In genomic region chr9:136867917-136868316, GRCh38 we compare ENCODE assay signal across 18 cellular contexts. TPM values are rescaled to one million over a fixed set of nuclear protein-coding genes. Genes with fewer than 3 reads are reported as not detected.
A peak's percentile ranks its signal among the peaks of the same experiment; 100 is the strongest.
DNase-seq lines count a peak whose midpoint lies in the region; ATAC-seq, FAIRE-seq and TF ChIP-seq lines count a peak whose summit lies in the region.
"Had no signal": no experiment of that assay in that cellular context is flagged by ENCODE, and none has a peak within 500 bp of the region (broad histone marks: within the 10 kb centered on the region; RNA-seq: fewer than 3 reads in every experiment).

No MANE protein-coding gene starts in this region.

- POLR2A ChIA-PET in activated CD4-positive, alpha-beta T cell treated with anti-CD3 and anti-CD28 coated beads, Interleukin-2, amount 10 ng/mL, durations not matched to agents 7 days and 5 days (lab: Charles Lee) = no interaction called here
- POLR2A ChIA-PET in GM12878 (lab: Charles Lee) = interaction anchor here (1.5 kb wide), 1 partner anchor 14 kb away, joined by 5 read pairs; no protein-coding TSS in a partner anchor

- no peak for TF ChIP-seq POLR2A in GM12878 (IDR thresholded peaks at IDR 0.05; ENCODE audit: low read depth, low read length)

- H3K27me3 ChIP-seq in GM12878 (replicated peaks in 1 of 2; ENCODE audit: control insufficient read depth in 2 of 2, insufficient read depth in 2 of 2, low read length in 1 of 2) = no peaks in the 10 kb centered on the region

- intact Hi-C loops in GM12878 (cut with micrococcal nuclease; ENCODE audit: unreplicated experiment) = no loop called here

- H3K4me1 Mint-ChIP-seq in activated CD4-positive, alpha-beta T cell treated with anti-CD3 and anti-CD28 coated beads, Interleukin-2, amount 10 ng/mL, durations not matched to agents 7 days and 5 days = peaks cover 19% of the 10 kb centered on the region
- H3K4me1 Mint-ChIP-seq in IgD-negative memory B cell (peaks cover 0 to 9% (median 8%) of the 10 kb centered on the region in 3 donors), neural crest cell (peaks cover 8% of the 10 kb centered on the region)

- H3K27me3 Mint-ChIP-seq in activated CD4-positive, alpha-beta T cell treated with anti-CD3 and anti-CD28 coated beads, Interleukin-2, amount 10 ng/mL, durations not matched to agents 7 days and 5 days = no peaks in the 10 kb centered on the region
- no peaks in the 10 kb centered on the region for H3K27me3 Mint-ChIP-seq in IgD-negative memory B cell
- no peaks in the 10 kb centered on the region for H3K27me3 Mint-ChIP-seq in neural crest cell (ENCODE audit: low read depth)

- WGBS in GM12878 (ENCODE audit: insufficient coverage, insufficient replicate concordance, low lambda C conversion rate, missing lambda C conversion rate) = 98% methylated on average over 18 of the region's 18 CpGs

- H3K4me2 ChIP-seq in GM12878 (ENCODE audit: control insufficient read depth, insufficient read depth) = no peak overlapping the region

- TF ChIP-seq RAD21 in GM12878 (IDR thresholded peaks at IDR 0.05; ENCODE audit: insufficient read depth, low read depth, low read length) = no peak

- in situ Hi-C loops in GM12878 (cut with MboI) = no loop called here

- peaks cover 24% of the 10 kb centered on the region for H3K79me2 ChIP-seq in GM12878 (ENCODE audit: control insufficient read depth, insufficient read depth, low read length)

- RAD21 ChIA-PET in GM12878 (lab: Charles Lee; ENCODE audit: unreplicated experiment) = no interaction called here

- H2AFZ ChIP-seq in GM12878 (ENCODE audit: control insufficient read depth, low read depth, low read length) = no peak overlapping the region
- H2AFZ ChIP-seq: PC-9 had no signal

- H3K9ac ChIP-seq in GM12878 (ENCODE audit: control insufficient read depth, insufficient read depth, low read length) = no peak overlapping the region

- TF ChIP-seq EP300 in GM12878 (IDR thresholded peaks at IDR 0.05; ENCODE audit: borderline replicate concordance in 1 of 2, control insufficient read depth in 1 of 2, low read depth in 2 of 2, low read length in 2 of 2) = no peak

- peaks cover 5% of the 10 kb centered on the region for H3K4me1 ChIP-seq in GM12878 (ENCODE audit: control insufficient read depth, insufficient read depth, low read length)

- H3K36me3 ChIP-seq in GM12878 (ENCODE audit: control insufficient read depth in 2 of 2, insufficient read depth in 2 of 2, low read length in 1 of 2) = peaks cover 3% of the 10 kb centered on the region in 2 experiments; a peak in 3 of 4 replicates

- H4K20me1 ChIP-seq in GM12878 (ENCODE audit: control insufficient read depth, insufficient read depth) = no peaks in the 10 kb centered on the region

- SMC1A ChIA-PET in GM12878 (lab: Charles Lee; ENCODE audit: uncharacterized antibody, unreplicated experiment) = interaction anchor here (1.8 kb wide), 1 partner anchor 14 kb away, joined by 9 read pairs; no protein-coding TSS in a partner anchor

- H3K9me3 ChIP-seq in GM12878 (replicated peaks; ENCODE audit: control insufficient read depth, insufficient read depth, low read length) = peaks cover 5% of the 10 kb centered on the region; the same call in 1 of the 3 replicates

- ATAC-seq in GM12878 = no peak
- no peak for ATAC-seq in HG02981 (IDR thresholded peaks at IDR 0.05; ENCODE audit: unreplicated experiment)
- ATAC-seq: A549, left colon had no signal

- CTCF ChIA-PET in activated CD4-positive, alpha-beta T cell treated with anti-CD3 and anti-CD28 coated beads, Interleukin-2, amount 10 ng/mL, durations not matched to agents 7 days and 5 days (lab: Charles Lee) = interaction anchor here (0.6 kb wide), 1 partner anchor 25 kb away, joined by 3 read pairs; the partner anchor contains the start of gene AJM1
- CTCF ChIA-PET in GM12878 (lab: Yijun Ruan, JAX) = interaction anchor here (0.8 kb wide), 1 partner anchor 13 kb away, joined by 3 read pairs; no protein-coding TSS in a partner anchor

- H3K27ac Mint-ChIP-seq in activated CD4-positive, alpha-beta T cell treated with anti-CD3 and anti-CD28 coated beads, Interleukin-2, amount 10 ng/mL, durations not matched to agents 7 days and 5 days = no peak overlapping the region
- H3K27ac Mint-ChIP-seq in IgD-negative memory B cell (peak overlapping the region in 2 of 3 donors; percentile 5 to 67), neural crest cell (ENCODE audit: unreplicated experiment) (no peak overlapping the region)

- no peak overlapping the region for H3K27ac ChIP-seq in GM12878 (ENCODE audit: control insufficient read depth, insufficient read depth)
- H3K27ac ChIP-seq: A549, PC-9, skin epidermis, VCaP had no signal

- peak overlapping the region; percentile 72 for H3K4me3 Mint-ChIP-seq in activated CD4-positive, alpha-beta T cell treated with anti-CD3 and anti-CD28 coated beads, Interleukin-2, amount 10 ng/mL, durations not matched to agents 7 days and 5 days
- H3K4me3 Mint-ChIP-seq in IgD-negative memory B cell (peak overlapping the region; percentile 41 to 88 (median 64)), neural crest cell (peak overlapping the region; percentile 83)
- H3K4me3 Mint-ChIP-seq: CD14-positive monocyte had no signal

- BruUV-seq in GM12878 (replicated peaks; lab: Mats Ljungman, UMichigan) = no TSS peak

- TF ChIP-seq CTCF in GM12878 (IDR thresholded peaks at IDR 0.05 in 2 of 3, conservative IDR thresholded peaks at IDR 0.05 in 1 of 3; ENCODE audit: control insufficient read depth in 2 of 3, extremely low read depth in 1 of 3, insufficient read depth in 1 of 3, low read depth in 3 of 3, low read length in 3 of 3) (no peak), neural crest cell (conservative IDR thresholded peaks at IDR 0.05) (no peak)

- H3K4me3 ChIP-seq in GM12878 = no peak overlapping the region
- H3K4me3 ChIP-seq: A549 had no signal

- peaks cover 5% of the 10 kb centered on the region for H3K9me3 Mint-ChIP-seq in activated CD4-positive, alpha-beta T cell treated with anti-CD3 and anti-CD28 coated beads, Interleukin-2, amount 10 ng/mL, durations not matched to agents 7 days and 5 days
- H3K9me3 Mint-ChIP-seq in IgD-negative memory B cell (no peaks in the 10 kb centered on the region), neural crest cell (peaks cover 10% of the 10 kb centered on the region)

- FAIRE-seq in GM12878 (lab: Jason Lieb, UNC) = no peak
- FAIRE-seq: A549 had no signal

- H3K36me3 Mint-ChIP-seq in activated CD4-positive, alpha-beta T cell treated with anti-CD3 and anti-CD28 coated beads, Interleukin-2, amount 10 ng/mL, durations not matched to agents 7 days and 5 days (ENCODE audit: low read depth) = peaks cover 18% of the 10 kb centered on the region
- H3K36me3 Mint-ChIP-seq in IgD-negative memory B cell = no peaks in the 10 kb centered on the region
- peaks cover 29% of the 10 kb centered on the region for H3K36me3 Mint-ChIP-seq in neural crest cell (ENCODE audit: low read depth)

- no peak for DNase-seq in activated CD4-positive, alpha-beta T cell treated with anti-CD3 and anti-CD28 coated beads, Interleukin-2, amount 10 ng/mL, durations not matched to agents 7 days and 5 days
- no peak for DNase-seq in activated CD4-positive, alpha-beta T cell treated with anti-CD3 and anti-CD28 coated beads, Interleukin-2, amount 50 U/mL, for 4 hours
- DNase-seq in GM12878 (ENCODE audit: low read depth, low spot score) = no peak
- DNase-seq in neural crest cell (ENCODE audit: low read depth, low spot score) = no peak
- no peak for DNase-seq in DMS114 treated with DMSO at 0.1 percent for 48 hours (lab: John Stamatoyannopoulos, UW; ENCODE audit: unreplicated experiment)
- no peak for DNase-seq in stimulated activated CD4-positive, alpha-beta T cell treated with anti-CD3 and anti-CD28 coated beads, Interleukin-12 subunit alpha, Interleukin-12 subunit beta, amount 100 ng/mL, for 4 hours
- DNase-seq: activated CD8-positive, alpha-beta memory T cell treated with anti-CD3 and anti-CD28 coated beads, Interleukin-2, amount 50 U/mL, for 48 hours; amygdala; hippocampal formation; NCI-H1048; PC-9 had no signal

RNA-seq across cellular contexts. Expression of gene EDF1, which starts 1.8 kb away (rescaled TPM):
- 100 to 1,000 TPM; 290 to 291 TPM for total RNA-seq in activated CD4-positive, alpha-beta T cell treated with anti-CD3 and anti-CD28 coated beads, Interleukin-2, amount 10 ng/mL, durations not matched to agents 7 days and 5 days
- polyA plus RNA-seq in IgD-negative memory B cell = 378 TPM
- total RNA-seq in GM12878 (2013; cell fraction: nucleolus; rRNA removed) = 70.5 and 88.5 TPM in 2 replicates
- total RNA-seq in GM12878 (2014; rRNA removed) = 312 and 337 TPM in 2 replicates
- 320 and 361 TPM in 2 replicates for total RNA-seq in GM12878 (2014; rRNA removed; fragmentation: Illumina TruSeq; extraction: Trizol)
- 319 and 330 TPM in 2 replicates for total RNA-seq in GM12878 (2021)
- polyA plus RNA-seq in GM12878 (2011; ENCODE audit: low read depth) = 201 TPM
- 265 and 335 TPM in 2 replicates for polyA plus RNA-seq in GM12878 (2011; rRNA removed)
- 364 and 406 TPM in 2 replicates for polyA plus RNA-seq in GM12878 (2011; cell fraction: cytosol; rRNA removed)
- 197 and 264 TPM in 2 replicates for polyA plus RNA-seq in GM12878 (2011; cell fraction: nucleus; rRNA removed)
- 366 and 424 TPM in 2 replicates for polyA plus RNA-seq in GM12878 (2012)
- polyA plus RNA-seq in GM12878 (2014; fragmentation: Illumina TruSeq; extraction: Trizol) = 98.0 and 304 TPM in 2 replicates
- polyA plus RNA-seq in GM12878 (2014; fragmentation: Nextera tagmentation; extraction: Ambion mirVana) = 100 to 1,000 TPM; 110 to 177 TPM
- polyA plus RNA-seq in GM12878 (2014; rRNA removed) = 418 and 469 TPM in 2 replicates
- 100 to 1,000 TPM; 508 to 533 TPM for polyA plus RNA-seq in GM12878 (2016; fragmentation: Nextera tagmentation; extraction: Ambion mirVana)
- 98.5 and 108 TPM in 2 replicates for polyA minus RNA-seq in GM12878 (2011; rRNA and poly(A)+ RNA removed)
- 77.8 and 81.8 TPM in 2 replicates for polyA minus RNA-seq in GM12878 (2011; cell fraction: cytosol; rRNA and poly(A)+ RNA removed)
- 29.1 and 55.4 TPM in 2 replicates for polyA minus RNA-seq in GM12878 (2011; cell fraction: nucleus; rRNA and poly(A)+ RNA removed)
- 338 and 339 TPM in 2 replicates for total RNA-seq in neural crest cell

RNA-seq across cellular contexts. Expression of gene MAMDC4, which starts 15.8 kb away (rescaled TPM):
- 10 to 100 TPM; 12.4 to 14.4 TPM for total RNA-seq in activated CD4-positive, alpha-beta T cell treated with anti-CD3 and anti-CD28 coated beads, Interleukin-2, amount 10 ng/mL, durations not matched to agents 7 days and 5 days
- polyA plus RNA-seq in IgD-negative memory B cell (0.11 TPM), GM12878 (2011; rRNA removed) (1.1 and 2.4 TPM in 2 replicates), GM12878 (2014; fragmentation: Illumina TruSeq; extraction: Trizol) (0.40 TPM in 1 of 2 replicates, not detected in the other), GM12878 (2014; fragmentation: Nextera tagmentation; extraction: Ambion mirVana) (under 1 TPM in 1 of 2 experiments, not detected in 1; 0.22 TPM), GM12878 (2014; rRNA removed) (5.7 and 8.2 TPM in 2 replicates), GM12878 (2016; fragmentation: Nextera tagmentation; extraction: Ambion mirVana) (1 to 10 TPM; 2.0 to 2.4 TPM)
- total RNA-seq in GM12878 (2013; cell fraction: nucleolus; rRNA removed) = 29.6 and 35.9 TPM in 2 replicates
- total RNA-seq in GM12878 (2014; rRNA removed) (2.9 and 4.5 TPM in 2 replicates), GM12878 (2014; rRNA removed; fragmentation: Illumina TruSeq; extraction: Trizol) (0.41 and 0.85 TPM in 2 replicates), GM12878 (2021) (4.3 and 4.8 TPM in 2 replicates), neural crest cell (19.3 and 20.6 TPM in 2 replicates)
- polyA plus RNA-seq in GM12878 (2011; ENCODE audit: low read depth) = 0.41 TPM
- 2.3 and 4.8 TPM in 2 replicates for polyA plus RNA-seq in GM12878 (2011; cell fraction: cytosol; rRNA removed)
- polyA plus RNA-seq in GM12878 (2011; cell fraction: nucleus; rRNA removed) = 153 and 158 TPM in 2 replicates
- 4.2 and 5.7 TPM in 2 replicates for polyA plus RNA-seq in GM12878 (2012)
- polyA minus RNA-seq in GM12878 (2011; rRNA and poly(A)+ RNA removed) = 0.44 and 2.1 TPM in 2 replicates
- polyA minus RNA-seq in GM12878 (2011; cell fraction: cytosol; rRNA and poly(A)+ RNA removed) = 0.21 and 1.5 TPM in 2 replicates
- 9.8 and 12.2 TPM in 2 replicates for polyA minus RNA-seq in GM12878 (2011; cell fraction: nucleus; rRNA and poly(A)+ RNA removed)

RNA-seq across cellular contexts. Expression of gene TRAF2, which starts 18.4 kb away (rescaled TPM):
- 10 to 100 TPM; 39.4 to 49.4 TPM for total RNA-seq in activated CD4-positive, alpha-beta T cell treated with anti-CD3 and anti-CD28 coated beads, Interleukin-2, amount 10 ng/mL, durations not matched to agents 7 days and 5 days
- 42.8 TPM for polyA plus RNA-seq in IgD-negative memory B cell
- total RNA-seq in GM12878 (2013; cell fraction: nucleolus; rRNA removed) = 38.1 and 39.7 TPM in 2 replicates
- total RNA-seq in GM12878 (2014; rRNA removed) = 15.8 and 16.8 TPM in 2 replicates
- total RNA-seq in GM12878 (2014; rRNA removed; fragmentation: Illumina TruSeq; extraction: Trizol) = 12.3 and 13.2 TPM in 2 replicates
- total RNA-seq in GM12878 (2021) = 31.0 and 33.5 TPM in 2 replicates
- polyA plus RNA-seq in GM12878 (2011; ENCODE audit: low read depth) = 5.8 TPM
- 10.5 and 21.6 TPM in 2 replicates for polyA plus RNA-seq in GM12878 (2011; rRNA removed)
- polyA plus RNA-seq in GM12878 (2011; cell fraction: cytosol; rRNA removed) = 27.2 and 41.1 TPM in 2 replicates
- 41.5 and 49.9 TPM in 2 replicates for polyA plus RNA-seq in GM12878 (2011; cell fraction: nucleus; rRNA removed)
- 13.9 and 17.4 TPM in 2 replicates for polyA plus RNA-seq in GM12878 (2012)
- polyA plus RNA-seq in GM12878 (2014; fragmentation: Illumina TruSeq; extraction: Trizol) = 1.9 and 10.0 TPM in 2 replicates
- polyA plus RNA-seq in GM12878 (2014; fragmentation: Nextera tagmentation; extraction: Ambion mirVana) = 1 to 10 TPM in 1 of 2 experiments, under 1 TPM in 1; 0.34 to 1.1 TPM
- 28.1 and 29.4 TPM in 2 replicates for polyA plus RNA-seq in GM12878 (2014; rRNA removed)
- 10 to 100 TPM; 39.3 to 39.5 TPM for polyA plus RNA-seq in GM12878 (2016; fragmentation: Nextera tagmentation; extraction: Ambion mirVana)
- 17.8 and 29.4 TPM in 2 replicates for polyA minus RNA-seq in GM12878 (2011; rRNA and poly(A)+ RNA removed)
- polyA minus RNA-seq in GM12878 (2011; cell fraction: cytosol; rRNA and poly(A)+ RNA removed) = 10.8 and 15.8 TPM in 2 replicates
- 31.7 and 38.1 TPM in 2 replicates for polyA minus RNA-seq in GM12878 (2011; cell fraction: nucleus; rRNA and poly(A)+ RNA removed)
- 30.1 and 34.4 TPM in 2 replicates for total RNA-seq in neural crest cell

RNA-seq across cellular contexts. Expression of gene PHPT1, which starts 18.7 kb away (rescaled TPM):
- total RNA-seq in activated CD4-positive, alpha-beta T cell treated with anti-CD3 and anti-CD28 coated beads, Interleukin-2, amount 10 ng/mL, durations not matched to agents 7 days and 5 days = 10 to 100 TPM; 90.1 to 99.4 TPM
- polyA plus RNA-seq in IgD-negative memory B cell (91.6 TPM), GM12878 (2011; rRNA removed) (39.9 and 90.2 TPM in 2 replicates), GM12878 (2014; fragmentation: Illumina TruSeq; extraction: Trizol) (7.1 and 56.2 TPM in 2 replicates), GM12878 (2014; fragmentation: Nextera tagmentation; extraction: Ambion mirVana) (100 to 1,000 TPM; 169 to 200 TPM), GM12878 (2014; rRNA removed) (148 and 151 TPM in 2 replicates), GM12878 (2016; fragmentation: Nextera tagmentation; extraction: Ambion mirVana) (100 to 1,000 TPM; 306 to 323 TPM)
- 66.9 and 74.5 TPM in 2 replicates for total RNA-seq in GM12878 (2013; cell fraction: nucleolus; rRNA removed)
- total RNA-seq in GM12878 (2014; rRNA removed) (123 and 124 TPM in 2 replicates), GM12878 (2014; rRNA removed; fragmentation: Illumina TruSeq; extraction: Trizol) (59.6 and 70.6 TPM in 2 replicates), GM12878 (2021) (131 and 132 TPM in 2 replicates), neural crest cell (170 and 175 TPM in 2 replicates)
- 68.1 TPM for polyA plus RNA-seq in GM12878 (2011; ENCODE audit: low read depth)
- polyA plus RNA-seq in GM12878 (2011; cell fraction: cytosol; rRNA removed) = 155 and 276 TPM in 2 replicates
- polyA plus RNA-seq in GM12878 (2011; cell fraction: nucleus; rRNA removed) = 525 and 671 TPM in 2 replicates
- 128 and 143 TPM in 2 replicates for polyA plus RNA-seq in GM12878 (2012)
- 13.4 and 29.2 TPM in 2 replicates for polyA minus RNA-seq in GM12878 (2011; rRNA and poly(A)+ RNA removed)
- 21.8 and 22.6 TPM in 2 replicates for polyA minus RNA-seq in GM12878 (2011; cell fraction: cytosol; rRNA and poly(A)+ RNA removed)
- 48.0 and 54.5 TPM in 2 replicates for polyA minus RNA-seq in GM12878 (2011; cell fraction: nucleus; rRNA and poly(A)+ RNA removed)

RNA-seq across cellular contexts. Expression of gene AJM1, which starts 25.6 kb away (rescaled TPM):
- 1 to 10 TPM; 4.0 to 4.1 TPM for total RNA-seq in activated CD4-positive, alpha-beta T cell treated with anti-CD3 and anti-CD28 coated beads, Interleukin-2, amount 10 ng/mL, durations not matched to agents 7 days and 5 days
- polyA plus RNA-seq in IgD-negative memory B cell = 0.10 TPM
- 13.9 and 16.4 TPM in 2 replicates for total RNA-seq in GM12878 (2013; cell fraction: nucleolus; rRNA removed)
- 0.98 and 1.2 TPM in 2 replicates for total RNA-seq in GM12878 (2014; rRNA removed)
- 0.27 and 0.46 TPM in 2 replicates for total RNA-seq in GM12878 (2014; rRNA removed; fragmentation: Illumina TruSeq; extraction: Trizol)
- total RNA-seq in GM12878 (2021) = 1.9 and 2.5 TPM in 2 replicates
- polyA plus RNA-seq in GM12878 (2011; ENCODE audit: low read depth) = 0.25 TPM
- 0.55 and 1.2 TPM in 2 replicates for polyA plus RNA-seq in GM12878 (2011; rRNA removed)
- polyA plus RNA-seq in GM12878 (2011; cell fraction: cytosol; rRNA removed) = 0.97 and 1.9 TPM in 2 replicates
- polyA plus RNA-seq in GM12878 (2011; cell fraction: nucleus; rRNA removed) = 35.1 and 40.0 TPM in 2 replicates
- 1.9 and 2.7 TPM in 2 replicates for polyA plus RNA-seq in GM12878 (2012)
- 0.06 TPM in 1 of 2 replicates, not detected in the other for polyA plus RNA-seq in GM12878 (2014; fragmentation: Illumina TruSeq; extraction: Trizol)
- polyA plus RNA-seq in GM12878 (2014; fragmentation: Nextera tagmentation; extraction: Ambion mirVana) = not detected
- polyA plus RNA-seq in GM12878 (2014; rRNA removed) = 1.6 and 2.7 TPM in 2 replicates
- polyA plus RNA-seq in GM12878 (2016; fragmentation: Nextera tagmentation; extraction: Ambion mirVana) = under 1 TPM; 0.54 to 0.82 TPM
- 0.07 and 0.62 TPM in 2 replicates for polyA minus RNA-seq in GM12878 (2011; rRNA and poly(A)+ RNA removed)
- 0.31 and 1.1 TPM in 2 replicates for polyA minus RNA-seq in GM12878 (2011; cell fraction: cytosol; rRNA and poly(A)+ RNA removed)
- 3.6 and 4.8 TPM in 2 replicates for polyA minus RNA-seq in GM12878 (2011; cell fraction: nucleus; rRNA and poly(A)+ RNA removed)
- total RNA-seq in neural crest cell = 2.8 and 3.3 TPM in 2 replicates

Comparison
In these comparisons a context has a peak if more than half of its experiments do, and no peak if none do; other contexts are left out.
1. H3K27ac Mint-ChIP-seq: peak in IgD-negative memory B cell (2 of 3); none in activated CD4-positive, alpha-beta T cell treated with anti-CD3 and anti-CD28 coated beads, Interleukin-2, amount 10 ng/mL, durations not matched to agents 7 days and 5 days (single experiment) and neural crest cell (single experiment).
2. Peak in every context shown above with its lines, with median percentiles within 50 percentile points of each other: H3K4me3 Mint-ChIP-seq.